ENCODE assay signal across 26 cellular contexts in genomic region chr6:51675020-51675419, GRCh38.
"Had no signal": no experiment of that assay in that cellular context is flagged by ENCODE, and none has a peak within 500 bp of the region (broad histone marks: within the 10 kb centered on the region; RNA-seq: fewer than 3 reads in every experiment).

No MANE protein-coding gene starts in this region.

- ATAC-seq: activated CD8-positive, alpha-beta T cell treated with anti-CD3 and anti-CD28 coated beads, Interleukin-2, amount 10 ng/mL, durations not matched to agents 7 days and 5 days had no signal

- H3K4me1 ChIP-seq: ascending aorta had no signal

- H3K4me3 ChIP-seq: ascending aorta, PC-9 had no signal

- H2AFZ ChIP-seq: PC-9 had no signal

- DNase-seq: activated CD4-positive, alpha-beta T cell treated with anti-CD3 and anti-CD28 coated beads, Interleukin-2, amount 10 ng/mL, durations not matched to agents 7 days and 5 days; activated CD4-positive, alpha-beta T cell treated with anti-CD3 and anti-CD28 coated beads, Interleukin-2, amount 50 U/mL, for 48 hours; activated CD8-positive, alpha-beta T cell treated with anti-CD3 and anti-CD28 coated beads, Interleukin-2, amount 10 ng/mL, durations not matched to agents 7 days and 5 days; activated gamma-delta T cell; activated naive CD4-positive, alpha-beta T cell treated with Interleukin-2 at 50 U/mL for 16 hours; activated naive CD8-positive, alpha-beta T cell treated with anti-CD3 and anti-CD28 coated beads, Interleukin-2, amount 10 ng/mL, durations not matched to agents 7 days and 5 days; activated T-cell treated with anti-CD3 and anti-CD28 coated beads, Interleukin-2, amount 50 U/mL, for 24 hours; amygdala; caudate nucleus; cerebellar nuclear complex; Karpas-422; NCI-H1105; NCI-H1417 treated with DMSO at 0.1 percent for 48 hours; NCI-H187 treated with DMSO at 0.1 percent for 48 hours; NCI-H2081; NCI-H2171 treated with DMSO at 0.1 percent for 48 hours; NCI-H2227 treated with DMSO at 0.1 percent for 48 hours; NCI-H446; NCI-H510A treated with DMSO at 0.1 percent for 48 hours; NCI-H526 treated with DMSO at 0.1 percent for 48 hours; NK-92 treated with Interleukin-12 subunit alpha and Interleukin-12 subunit beta, amount 100 ng/mL, for 24 hours; PC-9; SIG-M5; T1000 had no signal

- H3K27me3 ChIP-seq: ascending aorta had no signal

- H3K36me3 ChIP-seq: ascending aorta had no signal

- H3K4me2 ChIP-seq: PC-9 had no signal

- H3K9me3 ChIP-seq: ascending aorta had no signal

- H3K27ac ChIP-seq: ascending aorta, PC-9, RWPE1 had no signal
